Comparison of ENCODE assay signal across 1 cellular context in the genomic region with DNA sequence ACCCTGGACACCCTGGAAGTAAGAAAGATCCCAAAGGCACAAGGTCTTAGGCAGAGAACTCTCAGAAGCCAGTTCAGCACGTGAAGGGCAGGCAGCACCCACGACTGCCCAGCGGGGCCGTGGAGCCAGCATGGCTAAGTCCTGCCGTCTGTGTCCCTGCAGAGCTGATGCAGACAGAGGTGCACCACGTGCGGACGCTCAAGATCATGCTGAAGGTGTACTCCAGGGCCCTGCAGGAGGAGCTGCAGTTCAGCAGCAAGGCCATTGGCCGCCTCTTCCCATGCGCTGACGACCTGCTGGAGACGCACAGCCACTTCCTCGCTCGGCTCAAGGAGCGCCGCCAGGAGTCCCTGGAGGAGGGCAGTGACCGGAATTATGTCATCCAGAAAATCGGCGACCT.
TF ChIP-seq lines count a peak whose summit lies in the region.

No MANE protein-coding gene starts in this region.

TF ChIP-seq in H1, 55 proteins besides CTCF, POLR2A, EP300 and RAD21:
- TF ChIP-seq CHD1 (IDR thresholded peaks at IDR 0.05; ENCODE audit: low read depth, low read length) (no peak), BACH1 (IDR thresholded peaks at IDR 0.05; ENCODE audit: low read length) (no peak), RBBP5 (IDR thresholded peaks at IDR 0.05; ENCODE audit: borderline replicate concordance, low read depth, low read length) (no peak), SAP30 (IDR thresholded peaks at IDR 0.05; ENCODE audit: insufficient read depth, insufficient replicate concordance, low read length) (no peak), KDM1A (IDR thresholded peaks at IDR 0.05; ENCODE audit: borderline replicate concordance, low read length) (no peak), JUN (IDR thresholded peaks at IDR 0.05; ENCODE audit: low read depth, low read length) (no peak), NRF1 (IDR thresholded peaks at IDR 0.05; ENCODE audit: low read depth, low read length) (no peak), PHF8 (conservative IDR thresholded peaks at IDR 0.05; ENCODE audit: low read depth, low read length) (no peak), TEAD4 (IDR thresholded peaks at IDR 0.05; ENCODE audit: low read depth, low read length) (no peak), KDM5A (IDR thresholded peaks at IDR 0.05; ENCODE audit: low read length) (no peak), POLR2AphosphoS5 (IDR thresholded peaks at IDR 0.05; ENCODE audit: low read depth, low read length) (no peak), EGR1 (IDR thresholded peaks at IDR 0.05; ENCODE audit: borderline replicate concordance, low read depth, low read length) (no peak), SP4 (IDR thresholded peaks at IDR 0.05; ENCODE audit: low read length) (no peak), SIN3A (conservative IDR thresholded peaks at IDR 0.05 in 1 of 2, IDR thresholded peaks at IDR 0.05 in 1 of 2; ENCODE audit: low read depth in 1 of 2, low read length in 2 of 2) (no peak), BCL11A (IDR thresholded peaks at IDR 0.05; ENCODE audit: low read depth in 2 of 2, low read length in 2 of 2) (no peak), RXRA (IDR thresholded peaks at IDR 0.05; ENCODE audit: insufficient read depth, low read depth, low read length) (no peak), HDAC6 (IDR thresholded peaks at IDR 0.05; ENCODE audit: low read depth, low read length) (no peak), TAF1 (IDR thresholded peaks at IDR 0.05; ENCODE audit: low read depth, low read length) (no peak)
- TF ChIP-seq, protein P1, sequence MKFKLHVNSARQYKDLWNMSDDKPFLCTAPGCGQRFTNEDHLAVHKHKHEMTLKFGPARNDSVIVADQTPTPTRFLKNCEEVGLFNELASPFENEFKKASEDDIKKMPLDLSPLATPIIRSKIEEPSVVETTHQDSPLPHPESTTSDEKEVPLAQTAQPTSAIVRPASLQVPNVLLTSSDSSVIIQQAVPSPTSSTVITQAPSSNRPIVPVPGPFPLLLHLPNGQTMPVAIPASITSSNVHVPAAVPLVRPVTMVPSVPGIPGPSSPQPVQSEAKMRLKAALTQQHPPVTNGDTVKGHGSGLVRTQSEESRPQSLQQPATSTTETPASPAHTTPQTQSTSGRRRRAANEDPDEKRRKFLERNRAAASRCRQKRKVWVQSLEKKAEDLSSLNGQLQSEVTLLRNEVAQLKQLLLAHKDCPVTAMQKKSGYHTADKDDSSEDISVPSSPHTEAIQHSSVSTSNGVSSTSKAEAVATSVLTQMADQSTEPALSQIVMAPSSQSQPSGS (IDR thresholded peaks at IDR 0.05; ENCODE audit: low read length), result no peak
